In genomic region chr4:127545271-127545670, GRCh38 we compare ENCODE assay signal across 22 cellular contexts.
DNase-seq lines count a peak whose midpoint lies in the region; ATAC-seq, FAIRE-seq and TF ChIP-seq lines count a peak whose summit lies in the region.
"Had no signal": no experiment of that assay in that cellular context is flagged by ENCODE, and none has a peak within 500 bp of the region (broad histone marks: within the 10 kb centered on the region; RNA-seq: fewer than 3 reads in every experiment).

No MANE protein-coding gene starts in this region.

- intact Hi-C loops in HCT116 (cut with micrococcal nuclease) (no loop called here), PC-3 (cut with micrococcal nuclease) (no loop called here)

- ATAC-seq in A549 (no peak), HCT116 (no peak), PC-3 (peak; percentile 62)
- no peak for ATAC-seq in stimulated activated naive CD8-positive, alpha-beta T cell treated with anti-CD3 and anti-CD28 coated beads, Interleukin-15, amount 100 ng/mL, for 72 hours
- ATAC-seq: CD8-positive, alpha-beta T cell had no signal

- H2AFZ ChIP-seq in HCT116 (ENCODE audit: low read depth, low read length, poor library complexity, severe bottlenecking) (peak overlapping the region; percentile 4), PC-3 (ENCODE audit: low read length) (no peak overlapping the region)

- H3K9ac ChIP-seq in HCT116 (ENCODE audit: low read length) (no peak overlapping the region), PC-3 (ENCODE audit: low read length) (no peak overlapping the region)
- H3K9ac ChIP-seq: BLaER1 treated with 17β-estradiol and CSF1 and Interleukin-3, amounts not matched to agents 10 nM and 100 nM had no signal

- H3F3A ChIP-seq in PC-3 (ENCODE audit: low read length, unreplicated experiment) = no peaks in the 10 kb centered on the region

- DNase-seq in A549 (ENCODE audit: low read depth in 1 of 2, low spot score in 1 of 2) (no peak), HCT116 (ENCODE audit: low read depth, low spot score) (no peak), PC-3 (peak; percentile 32), LoVo (ENCODE audit: low spot score) (no peak), NCI-H1694 treated with DMSO at 0.1 percent for 48 hours (lab: John Stamatoyannopoulos, UW) (no peak)
- no peak for DNase-seq in stimulated activated naive CD8-positive, alpha-beta T cell treated with anti-CD3 and anti-CD28 coated beads, Interleukin-15, amount 100 ng/mL, for 72 hours
- DNase-seq: 8988T; AML-193; Caco-2; Calu3; CD4-positive, alpha-beta T cell; CD8-positive, alpha-beta T cell; DMS79 treated with DMSO at 0.1 percent for 48 hours; GF-D8 had no signal

- H3K4me3 ChIP-seq in A549 (no peak overlapping the region), HCT116 (replicated peaks in 1 of 2; ENCODE audit: low read depth in 1 of 2, low read length in 2 of 2) (no peak overlapping the region), PC-3 (ENCODE audit: low read length) (no peak overlapping the region)
- H3K4me3 ChIP-seq: BLaER1 treated with 17β-estradiol and CSF1 and Interleukin-3, amounts not matched to agents 10 nM and 100 nM had no signal

- FAIRE-seq in A549 (lab: Jason Lieb, UNC) = no peak
- FAIRE-seq: A204.1, D721Med, G401.6, GM12891, GM19239 had no signal

- H3K4me3 Mint-ChIP-seq in stimulated activated naive CD8-positive, alpha-beta T cell treated with anti-CD3 and anti-CD28 coated beads, Interleukin-15, amount 100 ng/mL, for 72 hours = no peak overlapping the region
- H3K4me3 Mint-ChIP-seq: B cell; CD4-positive, alpha-beta T cell; CD8-positive, alpha-beta T cell had no signal

- no peak overlapping the region for H3K27ac Mint-ChIP-seq in stimulated activated naive CD8-positive, alpha-beta T cell treated with anti-CD3 and anti-CD28 coated beads, Interleukin-15, amount 100 ng/mL, for 72 hours
- H3K27ac Mint-ChIP-seq: B cell; CD4-positive, alpha-beta T cell; CD8-positive, alpha-beta T cell had no signal

- H4K20me1 ChIP-seq in HCT116 (ENCODE audit: insufficient read depth) (no peaks in the 10 kb centered on the region), PC-3 (ENCODE audit: low read length) (no peaks in the 10 kb centered on the region)
- H4K20me1 ChIP-seq: BLaER1 treated with 17β-estradiol and CSF1 and Interleukin-3, amounts not matched to agents 10 nM and 100 nM had no signal

- H3K9me3 Mint-ChIP-seq in stimulated activated naive CD8-positive, alpha-beta T cell treated with anti-CD3 and anti-CD28 coated beads, Interleukin-15, amount 100 ng/mL, for 72 hours = no peaks in the 10 kb centered on the region
- H3K9me3 Mint-ChIP-seq: CD4-positive, alpha-beta T cell; CD8-positive, alpha-beta T cell had no signal

- CTCF ChIA-PET in A549 (lab: Yijun Ruan, JAX) (no interaction called here), HCT116 (lab: Charles Lee) (no interaction called here), PC-3 (lab: Charles Lee) (interaction anchor here (1.1 kb wide), 1 partner anchor 42 kb away, joined by 8 read pairs; no protein-coding TSS in a partner anchor)

- BruUV-seq in HCT116 (replicated peaks; lab: Mats Ljungman, UMichigan) = no TSS peak
- BruUV-seq in PC-3 (replicated peaks; lab: Mats Ljungman, UMichigan) = no TSS peak

- no peaks in the 10 kb centered on the region for H3K9me3 ChIP-seq in A549
- no peaks in the 10 kb centered on the region for H3K9me3 ChIP-seq in HCT116 (ENCODE audit: control insufficient read depth in 1 of 2, insufficient read depth in 1 of 2, low read depth in 1 of 2, low read length in 2 of 2)
- H3K9me3 ChIP-seq in PC-3 (ENCODE audit: low read length) = no peaks in the 10 kb centered on the region
- H3K9me3 ChIP-seq: BLaER1 treated with 17β-estradiol and CSF1 and Interleukin-3, amounts not matched to agents 10 nM and 100 nM; Caco-2 had no signal

- no peaks in the 10 kb centered on the region for H3K4me1 Mint-ChIP-seq in stimulated activated naive CD8-positive, alpha-beta T cell treated with anti-CD3 and anti-CD28 coated beads, Interleukin-15, amount 100 ng/mL, for 72 hours
- H3K4me1 Mint-ChIP-seq: B cell had no signal

- H3K9me2 ChIP-seq in HCT116 (ENCODE audit: insufficient read depth) (no peaks in the 10 kb centered on the region), PC-3 (replicated peaks; ENCODE audit: low read length) (no peaks in the 10 kb centered on the region)

- POLR2A ChIA-PET in A549 (lab: Yijun Ruan, JAX) (no interaction called here), HCT116 (lab: Charles Lee) (no interaction called here), PC-3 (lab: Charles Lee; ENCODE audit: unreplicated experiment) (no interaction called here)

- TF ChIP-seq CTCF in A549 (IDR thresholded peaks at IDR 0.05) (no peak), HCT116 (IDR thresholded peaks at IDR 0.05 in 2 of 3, conservative IDR thresholded peaks at IDR 0.05 in 1 of 3; ENCODE audit: borderline replicate concordance in 1 of 3, insufficient read depth in 1 of 3, low read depth in 2 of 3, low read length in 2 of 3) (no peak), PC-3 (conservative IDR thresholded peaks at IDR 0.05; ENCODE audit: low read depth, low read length) (no peak)

- H3K4me1 ChIP-seq in A549 = no peaks in the 10 kb centered on the region
- no peaks in the 10 kb centered on the region for H3K4me1 ChIP-seq in HCT116 (ENCODE audit: control insufficient read depth in 1 of 2, insufficient read depth in 2 of 2, low read length in 2 of 2)
- H3K4me1 ChIP-seq in PC-3 (ENCODE audit: insufficient read depth, low read length) = peaks cover 12% of the 10 kb centered on the region; the same call in 1 of the 2 replicates
- H3K4me1 ChIP-seq: BLaER1 treated with 17β-estradiol and CSF1 and Interleukin-3, amounts not matched to agents 10 nM and 100 nM; Caco-2 had no signal

- TF ChIP-seq EP300 in A549 (IDR thresholded peaks at IDR 0.05) = no peak

- RAD21 ChIA-PET in HCT116 (lab: Charles Lee; ENCODE audit: low non-redundant PET in 1 of 2, low total read pairs in 2 of 2, uncharacterized antibody in 2 of 2, unreplicated experiment in 2 of 2) = no interaction called here

- TF ChIP-seq RAD21 in A549 (conservative IDR thresholded peaks at IDR 0.05 in 1 of 2, IDR thresholded peaks at IDR 0.05 in 1 of 2) = no peak
- no peak for TF ChIP-seq RAD21 in HCT116 (IDR thresholded peaks at IDR 0.05; ENCODE audit: low read depth)

- H3K27me3 Mint-ChIP-seq in stimulated activated naive CD8-positive, alpha-beta T cell treated with anti-CD3 and anti-CD28 coated beads, Interleukin-15, amount 100 ng/mL, for 72 hours = peaks cover 8% of the 10 kb centered on the region
- H3K27me3 Mint-ChIP-seq: B cell had no signal

- TF ChIP-seq POLR2A in A549 (IDR thresholded peaks at IDR 0.05; ENCODE audit: low read length) (no peak), HCT116 (IDR thresholded peaks at IDR 0.05; ENCODE audit: borderline replicate concordance, extremely low read depth, insufficient read depth, insufficient read length) (no peak)

- H3K79me2 ChIP-seq in HCT116 (ENCODE audit: insufficient read depth, low read length) = no peaks in the 10 kb centered on the region
- H3K79me2 ChIP-seq in PC-3 (ENCODE audit: low read length) = no peaks in the 10 kb centered on the region

- H3K4me2 ChIP-seq in A549 (no peak overlapping the region), HCT116 (ENCODE audit: low read length) (no peak overlapping the region), PC-3 (ENCODE audit: low read length) (peak overlapping the region; percentile 36)
- H3K4me2 ChIP-seq: BLaER1 treated with 17β-estradiol and CSF1 and Interleukin-3, amounts not matched to agents 10 nM and 100 nM had no signal

- no peaks in the 10 kb centered on the region for H3K27me3 ChIP-seq in HCT116 (ENCODE audit: insufficient read depth, low read length)
- no peaks in the 10 kb centered on the region for H3K27me3 ChIP-seq in PC-3 (ENCODE audit: low read length)
- H3K27me3 ChIP-seq: BLaER1 treated with 17β-estradiol and CSF1 and Interleukin-3, amounts not matched to agents 10 nM and 100 nM had no signal

- H3K27ac ChIP-seq in A549 (no peak overlapping the region), HCT116 (ENCODE audit: low read depth, low read length) (no peak overlapping the region), PC-3 (ENCODE audit: low read length) (no peak overlapping the region)
- H3K27ac ChIP-seq: BLaER1 treated with 17β-estradiol and CSF1 and Interleukin-3, amounts not matched to agents 10 nM and 100 nM; C4-2B had no signal

- no peaks in the 10 kb centered on the region for H3K36me3 ChIP-seq in HCT116 (ENCODE audit: control insufficient read depth in 1 of 2, insufficient read depth in 2 of 2, low read length in 2 of 2)
- H3K36me3 ChIP-seq in PC-3 (ENCODE audit: low read depth, low read length) = no peaks in the 10 kb centered on the region
- H3K36me3 ChIP-seq: BLaER1 treated with 17β-estradiol and CSF1 and Interleukin-3, amounts not matched to agents 10 nM and 100 nM had no signal

TF ChIP-seq in A549, 52 proteins besides CTCF, POLR2A, EP300 and RAD21:
- TF ChIP-seq MAFK (IDR thresholded peaks at IDR 0.05; ENCODE audit: partially characterized antibody) (peak; percentile 34), FOXS1 (CRISPR knock-in tag; IDR thresholded peaks at IDR 0.05) (no peak)

TF ChIP-seq in HCT116, 20 proteins besides CTCF, POLR2A, EP300 and RAD21 (continues in another document):
- TF ChIP-seq EZH2 (IDR thresholded peaks at IDR 0.05) (no peak), MAX (IDR thresholded peaks at IDR 0.05) (no peak), ZNF274 (IDR thresholded peaks at IDR 0.05; ENCODE audit: low read depth, low read length) (no peak), ELF1 (IDR thresholded peaks at IDR 0.05; ENCODE audit: borderline replicate concordance, low read depth) (no peak), CBX3 (IDR thresholded peaks at IDR 0.05; ENCODE audit: low read depth) (no peak), EGR1 (IDR thresholded peaks at IDR 0.05; ENCODE audit: low read depth) (no peak)
